Comparison of ENCODE assay signal across 1 cellular context in genomic region chr22:46149998-46150549, GRCh38.
TF ChIP-seq lines count a peak whose summit lies in the region.

Gene PPARA, plus strand, starts transcription at chr22:46150526. Its CDS starts 47,858 bp downstream, at chr22:46198384.

TF ChIP-seq in GM12878, 131 proteins besides CTCF, POLR2A, EP300 and RAD21 (continued from another document and continues in another):
- no peak for TF ChIP-seq ZBTB4 (CRISPR knock-in tag; IDR thresholded peaks at IDR 0.05)
- no peak for TF ChIP-seq ZZZ3 (IDR thresholded peaks at IDR 0.05; ENCODE audit: control insufficient read depth, insufficient read length, low read depth)
- TF ChIP-seq PAX8 (IDR thresholded peaks at IDR 0.05): no peak
- TF ChIP-seq PBX3 (IDR thresholded peaks at IDR 0.05; ENCODE audit: insufficient replicate concordance, low read depth, low read length): no peak
- no peak for TF ChIP-seq CHD4 (IDR thresholded peaks at IDR 0.05)
- no peak for TF ChIP-seq IRF5 (IDR thresholded peaks at IDR 0.05; ENCODE audit: borderline replicate concordance)
- TF ChIP-seq RELB (IDR thresholded peaks at IDR 0.05; ENCODE audit: low read depth): no peak
- no peak for TF ChIP-seq CHD2 (IDR thresholded peaks at IDR 0.05; ENCODE audit: borderline replicate concordance, low read depth, low read length)
- TF ChIP-seq BRCA1 (IDR thresholded peaks at IDR 0.05; ENCODE audit: low read depth, low read length): no peak
- no peak for TF ChIP-seq POLR2AphosphoS2 (IDR thresholded peaks at IDR 0.05; ENCODE audit: low read depth, low read length)
- TF ChIP-seq TAF1 (IDR thresholded peaks at IDR 0.05; ENCODE audit: borderline replicate concordance, low read depth, low read length): no peak
- no peak for TF ChIP-seq CBFB (IDR thresholded peaks at IDR 0.05; ENCODE audit: low read depth)
- no peak for TF ChIP-seq BCL11A (IDR thresholded peaks at IDR 0.05; ENCODE audit: low read depth, low read length)
- TF ChIP-seq HSF1 (IDR thresholded peaks at IDR 0.05; ENCODE audit: low read depth, low read length): no peak
- TF ChIP-seq FOS (IDR thresholded peaks at IDR 0.05; ENCODE audit: borderline replicate concordance, extremely low read depth, insufficient read length): no peak
- TF ChIP-seq ZBED1 (IDR thresholded peaks at IDR 0.05; ENCODE audit: borderline replicate concordance): no peak
- no peak for TF ChIP-seq YY1 (IDR thresholded peaks at IDR 0.05; ENCODE audit: low read depth, low read length)
- peak in 1 of 2 experiments; percentile 76; a peak in 2 of 3 replicates for TF ChIP-seq EGR1 (IDR thresholded peaks at IDR 0.05; ENCODE audit: borderline replicate concordance in 1 of 2, low read depth in 2 of 2, low read length in 2 of 2)
- no peak for TF ChIP-seq PKNOX1 (IDR thresholded peaks at IDR 0.05)
- TF ChIP-seq ZNF622 (IDR thresholded peaks at IDR 0.05): no peak
- TF ChIP-seq E2F8 (IDR thresholded peaks at IDR 0.05; ENCODE audit: low read depth, partially characterized antibody): no peak
- TF ChIP-seq ZNF207 (IDR thresholded peaks at IDR 0.05; ENCODE audit: borderline replicate concordance): peak; percentile 55; the same call in 1 of the 2 replicates
- no peak for TF ChIP-seq USF1 (IDR thresholded peaks at IDR 0.05; ENCODE audit: borderline replicate concordance, extremely low read length, insufficient read depth, low read depth, low read length)
- TF ChIP-seq BMI1 (IDR thresholded peaks at IDR 0.05; ENCODE audit: borderline replicate concordance): no peak
- no peak for TF ChIP-seq TCF7 (IDR thresholded peaks at IDR 0.05; ENCODE audit: borderline replicate concordance)
- peak; percentile 8 to 74; a peak in 3 of 4 replicates for TF ChIP-seq BHLHE40 (IDR thresholded peaks at IDR 0.05; ENCODE audit: borderline replicate concordance in 1 of 2, low read depth in 2 of 2, low read length in 1 of 2)
- TF ChIP-seq BCL3 (IDR thresholded peaks at IDR 0.05; ENCODE audit: borderline replicate concordance, insufficient read depth, low read depth, low read length, poor library complexity, severe bottlenecking): no peak
- no peak for TF ChIP-seq ZBTB33 (IDR thresholded peaks at IDR 0.05)
- TF ChIP-seq IKZF2 (IDR thresholded peaks at IDR 0.05): no peak
- no peak for TF ChIP-seq E4F1 (IDR thresholded peaks at IDR 0.05; ENCODE audit: borderline replicate concordance, partially characterized antibody)
- TF ChIP-seq BCLAF1 (IDR thresholded peaks at IDR 0.05): no peak
